In genomic region chr2:24768601-24769000, GRCh38 we compare ENCODE assay signal across 15 cellular contexts.
"Had no signal": no experiment of that assay in that cellular context is flagged by ENCODE, and none has a peak within 500 bp of the region (broad histone marks: within the 10 kb centered on the region; RNA-seq: fewer than 3 reads in every experiment).

No MANE protein-coding gene starts in this region.

- ATAC-seq: right lobe of liver had no signal

- H3K27ac Mint-ChIP-seq: activated CD4-positive, alpha-beta T cell treated with anti-CD3 and anti-CD28 coated beads, Interleukin-2, amount 10 ng/mL, durations not matched to agents 7 days and 5 days; activated naive CD8-positive, alpha-beta T cell; mesothelial cell of epicardium; nephron progenitor cell; stimulated activated naive CD8-positive, alpha-beta T cell treated with anti-CD3 and anti-CD28 coated beads, Interleukin-15, Interleukin-2, amounts not matched to agents 100 ng/mL and 50 ng/mL, for 24 hours had no signal

- H3K36me3 ChIP-seq: prostate gland had no signal

- H3K27me3 Mint-ChIP-seq: activated CD4-positive, alpha-beta T cell treated with anti-CD3 and anti-CD28 coated beads, Interleukin-2, amount 10 ng/mL, durations not matched to agents 7 days and 5 days; activated naive CD8-positive, alpha-beta T cell; stimulated activated naive CD8-positive, alpha-beta T cell treated with anti-CD3 and anti-CD28 coated beads, Interleukin-15, Interleukin-2, amounts not matched to agents 100 ng/mL and 50 ng/mL, for 24 hours had no signal

- DNase-seq: activated CD4-positive, alpha-beta T cell treated with anti-CD3 and anti-CD28 coated beads, Interleukin-2, amount 10 ng/mL, durations not matched to agents 7 days and 5 days; activated CD8-positive, alpha-beta memory T cell treated with anti-CD3 and anti-CD28 coated beads, Interleukin-2, amount 50 U/mL, for 48 hours; activated gamma-delta T cell treated with Interleukin-2 at 50 U/mL for 16 hours; dermis blood vessel endothelial cell; hippocampal formation; nephron progenitor cell; occipital lobe; right lobe of liver; T-helper 2 cell had no signal

- H3K4me1 ChIP-seq: prostate gland, right lobe of liver had no signal

- H3K9me3 Mint-ChIP-seq: activated CD4-positive, alpha-beta T cell treated with anti-CD3 and anti-CD28 coated beads, Interleukin-2, amount 10 ng/mL, durations not matched to agents 7 days and 5 days; stimulated activated naive CD8-positive, alpha-beta T cell treated with anti-CD3 and anti-CD28 coated beads, Interleukin-15, Interleukin-2, amounts not matched to agents 100 ng/mL and 50 ng/mL, for 24 hours had no signal

- H3K27me3 ChIP-seq: right lobe of liver, suprapubic skin had no signal

- H3K27ac ChIP-seq: prostate gland, right lobe of liver, suprapubic skin had no signal

- H3K9me3 ChIP-seq: lower lobe of right lung, prostate gland, right lobe of liver, suprapubic skin had no signal

- H3K4me3 Mint-ChIP-seq: activated CD4-positive, alpha-beta T cell treated with anti-CD3 and anti-CD28 coated beads, Interleukin-2, amount 10 ng/mL, durations not matched to agents 7 days and 5 days; activated naive CD8-positive, alpha-beta T cell; mesothelial cell of epicardium; nephron progenitor cell; stimulated activated naive CD8-positive, alpha-beta T cell treated with anti-CD3 and anti-CD28 coated beads, Interleukin-15, Interleukin-2, amounts not matched to agents 100 ng/mL and 50 ng/mL, for 24 hours had no signal

- H3K4me3 ChIP-seq: lower lobe of right lung, prostate gland, right lobe of liver, suprapubic skin had no signal
